Comparison of ENCODE assay signal across 1 cellular context in genomic region chr3:151560750-151561149, GRCh38.
TF ChIP-seq lines count a peak whose summit lies in the region.

No MANE protein-coding gene starts in this region.

TF ChIP-seq in IMR-90, 13 proteins besides CTCF, POLR2A, EP300 and RAD21 (continued from another document):
- TF ChIP-seq CHD1 (IDR thresholded peaks at IDR 0.05; ENCODE audit: low read depth, low read length) = no peak
